Comparison of ENCODE assay signal across 8 cellular contexts in the genomic region with DNA sequence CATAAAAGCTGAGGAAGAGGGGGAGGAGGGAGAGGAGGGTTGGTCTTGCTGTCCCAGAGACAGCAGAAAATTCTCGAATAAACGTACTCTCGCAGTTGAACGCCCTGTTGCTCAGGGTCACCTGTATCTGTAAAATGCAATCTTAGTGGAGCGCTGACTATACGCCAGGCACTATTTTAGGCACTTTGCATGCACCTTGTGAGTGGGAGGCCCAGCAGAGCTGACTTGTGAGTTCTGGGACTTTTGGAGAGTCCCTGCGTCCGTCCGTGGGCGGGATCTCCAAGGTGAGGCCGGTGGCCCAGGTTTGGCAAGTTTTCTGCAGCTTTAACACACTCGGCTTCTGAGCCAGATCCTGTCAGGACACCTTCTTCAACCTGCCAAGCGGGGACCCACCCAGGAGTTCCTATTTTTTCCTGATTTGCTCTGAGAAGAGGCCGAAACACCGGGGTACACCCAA. TPM values are rescaled to one million over a fixed set of nuclear protein-coding genes. Genes with fewer than 3 reads are reported as not detected.
DNase-seq lines count a peak whose midpoint lies in the region; ATAC-seq and TF ChIP-seq lines count a peak whose summit lies in the region.

No MANE protein-coding gene starts in this region.

- peaks cover 42% of the 10 kb centered on the region for H3K27me3 Mint-ChIP-seq in IgD-negative memory B cell

- H3K4me1 ChIP-seq in liver (ENCODE audit: control insufficient read depth in 4 of 4, insufficient read depth in 4 of 4, low read length in 3 of 4): peaks cover 6 to 23% (median 16%) of the 10 kb centered on the region in 4 donors

- peak overlapping the region; percentile 72 to 77 for H3K9ac ChIP-seq in liver (ENCODE audit: low read depth in 1 of 2, low read length in 2 of 2)

- no peaks in the 10 kb centered on the region for H3K27me3 ChIP-seq in liver (ENCODE audit: control insufficient read depth in 4 of 4, insufficient read depth in 4 of 4, low read length in 3 of 4)

- H3K9me3 ChIP-seq in liver (ENCODE audit: control insufficient read depth in 4 of 4, low read length in 3 of 4): no peaks in the 10 kb centered on the region

- no peak for TF ChIP-seq CTCF in liver (IDR thresholded peaks at IDR 0.05; ENCODE audit: low read depth, low read length, missing input control)

- H3K4me3 Mint-ChIP-seq in IgD-negative memory B cell: peak overlapping the region; percentile 64 to 91 (median 86)

- TF ChIP-seq RAD21 in liver (IDR thresholded peaks at IDR 0.05): no peak

- no peaks in the 10 kb centered on the region for H3K36me3 Mint-ChIP-seq in IgD-negative memory B cell

- H3K36me3 ChIP-seq in liver (ENCODE audit: control insufficient read depth in 4 of 4, insufficient read depth in 3 of 4, low read depth in 1 of 4, low read length in 3 of 4): no peaks in the 10 kb centered on the region

- peak overlapping the region; percentile 47 to 59 (median 48) for H3K4me3 ChIP-seq in liver (ENCODE audit: low read depth in 1 of 3, low read length in 3 of 3)

- peaks cover 0 to 7% (median 4%) of the 10 kb centered on the region in 3 donors for H3K4me1 Mint-ChIP-seq in IgD-negative memory B cell

- H3K27ac ChIP-seq in angular gyrus (ENCODE audit: low read depth, low read length) (peak overlapping the region; percentile 27), liver (ENCODE audit: low read depth in 1 of 2, low read length in 2 of 2) (peak overlapping the region; percentile 79 to 85)

- WGBS in liver: 20% methylated on average over 15 of the region's 15 CpGs

- DNase-seq in activated effector memory CD4-positive, alpha-beta T cell treated with anti-CD3 and anti-CD28 coated beads, Interleukin-2, amount 50 U/mL, for 16 hours: peak; percentile 81
- DNase-seq in activated effector memory CD4-positive, alpha-beta T cell treated with Interleukin-2 at 50 U/mL for 16 hours: no peak
- DNase-seq in stimulated activated CD8-positive, alpha-beta memory T cell treated with anti-CD3 and anti-CD28 coated beads, Interleukin-4, amount 100 ng/mL, for 48 hours: peak; percentile 68
- DNase-seq in kidney glomerular epithelial cell (lab: John Stamatoyannopoulos, UW): no peak

- H3K9me3 Mint-ChIP-seq in IgD-negative memory B cell: no peaks in the 10 kb centered on the region

- peak overlapping the region in 1 of 3 donors; percentile 57 for H3K27ac Mint-ChIP-seq in IgD-negative memory B cell

- ATAC-seq in HG03139 (IDR thresholded peaks at IDR 0.05; ENCODE audit: unreplicated experiment): no peak

TF ChIP-seq in liver, 16 proteins besides CTCF, POLR2A, EP300 and RAD21:
- TF ChIP-seq RXRA (IDR thresholded peaks at IDR 0.05): peak in 1 of 2 donors; percentile 65
- peak in 1 of 2 donors; percentile 10 for TF ChIP-seq HNF4A (conservative IDR thresholded peaks at IDR 0.05)
- no peak for TF ChIP-seq TAF1 (conservative IDR thresholded peaks at IDR 0.05)
- TF ChIP-seq, protein P1, sequence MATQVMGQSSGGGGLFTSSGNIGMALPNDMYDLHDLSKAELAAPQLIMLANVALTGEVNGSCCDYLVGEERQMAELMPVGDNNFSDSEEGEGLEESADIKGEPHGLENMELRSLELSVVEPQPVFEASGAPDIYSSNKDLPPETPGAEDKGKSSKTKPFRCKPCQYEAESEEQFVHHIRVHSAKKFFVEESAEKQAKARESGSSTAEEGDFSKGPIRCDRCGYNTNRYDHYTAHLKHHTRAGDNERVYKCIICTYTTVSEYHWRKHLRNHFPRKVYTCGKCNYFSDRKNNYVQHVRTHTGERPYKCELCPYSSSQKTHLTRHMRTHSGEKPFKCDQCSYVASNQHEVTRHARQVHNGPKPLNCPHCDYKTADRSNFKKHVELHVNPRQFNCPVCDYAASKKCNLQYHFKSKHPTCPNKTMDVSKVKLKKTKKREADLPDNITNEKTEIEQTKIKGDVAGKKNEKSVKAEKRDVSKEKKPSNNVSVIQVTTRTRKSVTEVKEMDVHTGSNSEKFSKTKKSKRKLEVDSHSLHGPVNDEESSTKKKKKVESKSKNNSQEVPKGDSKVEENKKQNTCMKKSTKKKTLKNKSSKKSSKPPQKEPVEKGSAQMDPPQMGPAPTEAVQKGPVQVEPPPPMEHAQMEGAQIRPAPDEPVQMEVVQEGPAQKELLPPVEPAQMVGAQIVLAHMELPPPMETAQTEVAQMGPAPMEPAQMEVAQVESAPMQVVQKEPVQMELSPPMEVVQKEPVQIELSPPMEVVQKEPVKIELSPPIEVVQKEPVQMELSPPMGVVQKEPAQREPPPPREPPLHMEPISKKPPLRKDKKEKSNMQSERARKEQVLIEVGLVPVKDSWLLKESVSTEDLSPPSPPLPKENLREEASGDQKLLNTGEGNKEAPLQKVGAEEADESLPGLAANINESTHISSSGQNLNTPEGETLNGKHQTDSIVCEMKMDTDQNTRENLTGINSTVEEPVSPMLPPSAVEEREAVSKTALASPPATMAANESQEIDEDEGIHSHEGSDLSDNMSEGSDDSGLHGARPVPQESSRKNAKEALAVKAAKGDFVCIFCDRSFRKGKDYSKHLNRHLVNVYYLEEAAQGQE (IDR thresholded peaks at IDR 0.05): peak; percentile 27

RNA-seq across cellular contexts. Expression of gene PLEKHG6, which starts 32.5 kb away (rescaled TPM):
- not detected for polyA plus RNA-seq in IgD-negative memory B cell
- 1 to 10 TPM; 2.2 to 6.3 TPM for total RNA-seq in liver
- polyA plus RNA-seq in liver: 1 to 10 TPM; 2.4 to 2.7 TPM

Comparison
In these comparisons a context has a peak if more than half of its experiments do, and no peak if none do; other contexts are left out.
1. DNase-seq: peak in activated effector memory CD4-positive, alpha-beta T cell treated with anti-CD3 and anti-CD28 coated beads, Interleukin-2, amount 50 U/mL, for 16 hours (single experiment) and stimulated activated CD8-positive, alpha-beta memory T cell treated with anti-CD3 and anti-CD28 coated beads, Interleukin-4, amount 100 ng/mL, for 48 hours (single experiment); none in activated effector memory CD4-positive, alpha-beta T cell treated with Interleukin-2 at 50 U/mL for 16 hours (single experiment) and kidney glomerular epithelial cell (single experiment).